ENCODE assay signal across 28 cellular contexts in the genomic region with DNA sequence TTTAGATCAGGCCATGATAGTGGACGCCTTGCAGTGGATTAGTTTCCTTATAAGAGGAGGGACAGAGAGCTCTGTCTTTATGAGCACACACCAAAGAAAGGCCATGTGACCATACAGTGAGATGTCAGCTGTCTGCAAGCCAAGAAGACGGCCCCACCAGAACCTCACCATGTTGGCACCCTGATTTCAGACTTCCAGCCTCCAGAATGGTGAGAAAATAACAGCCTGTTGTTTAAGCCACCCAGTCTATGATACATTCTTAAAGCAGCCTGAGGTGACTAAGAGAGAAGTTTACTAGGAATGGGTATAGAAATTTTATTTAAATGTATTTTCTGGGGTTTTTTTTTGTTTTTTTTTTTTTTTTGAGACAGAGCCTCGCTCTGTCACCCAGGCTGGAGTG. TPM values are rescaled to one million over a fixed set of nuclear protein-coding genes. Genes with fewer than 3 reads are reported as not detected.
"Had no signal": no experiment of that assay in that cellular context is flagged by ENCODE, and none has a peak within 500 bp of the region (broad histone marks: within the 10 kb centered on the region; RNA-seq: fewer than 3 reads in every experiment).

No MANE protein-coding gene starts in this region.

- H3K36me3 Mint-ChIP-seq: memory B cell; naive thymus-derived CD4-positive, alpha-beta T cell; natural killer cell treated with Interleukin-12 subunit alpha and Interleukin-12 subunit beta and Interleukin-15 and Interleukin-18, amount 100 ng/mL, for 72 hours; stimulated activated naive B cell treated with anti-CD40 and anti-IgM and Interleukin-4, amounts not matched to agents 10 μg/mL and 1 μg/mL and 100 μg/mL, for 72 hours had no signal

- H3K27ac Mint-ChIP-seq: memory B cell; naive thymus-derived CD4-positive, alpha-beta T cell; natural killer cell treated with Interleukin-12 subunit alpha and Interleukin-12 subunit beta and Interleukin-15 and Interleukin-18, amount 100 ng/mL, for 72 hours; progenitor cell of endocrine pancreas; stimulated activated naive B cell treated with anti-CD40 and anti-IgM and Interleukin-4, amounts not matched to agents 10 μg/mL and 1 μg/mL and 100 μg/mL, for 72 hours had no signal

- H3K9me3 Mint-ChIP-seq: memory B cell; naive thymus-derived CD4-positive, alpha-beta T cell; natural killer cell treated with Interleukin-12 subunit alpha and Interleukin-12 subunit beta and Interleukin-15 and Interleukin-18, amount 100 ng/mL, for 72 hours; stimulated activated naive B cell treated with anti-CD40 and anti-IgM and Interleukin-4, amounts not matched to agents 10 μg/mL and 1 μg/mL and 100 μg/mL, for 72 hours had no signal

- DNase-seq: islet precursor cell; left ventricle myocardium inferior; midbrain; mucosa of descending colon; naive thymus-derived CD4-positive, alpha-beta T cell; ovary; right lobe of liver; stimulated activated CD4-positive, alpha-beta T cell treated with anti-CD3 and anti-CD28 coated beads, Interleukin-12 subunit alpha, Interleukin-12 subunit beta, amount 100 ng/mL, for 4 hours; stimulated activated CD4-positive, alpha-beta T cell treated with anti-CD3 and anti-CD28 coated beads, Interleukin-15, amount 100 ng/mL, for 24 hours; stimulated activated CD4-positive, alpha-beta T cell treated with anti-CD3 and anti-CD28 coated beads, Interleukin-2, amount 100 ng/mL, for 24 hours; stimulated activated CD4-positive, alpha-beta T cell treated with anti-CD3 and anti-CD28 coated beads, Interleukin-4, amount 100 ng/mL, for 1 hour; stimulated activated naive B cell treated with anti-CD40 and anti-IgM and Interleukin-4, amounts not matched to agents 10 μg/mL and 1 μg/mL and 100 μg/mL, for 72 hours; stimulated activated naive CD8-positive, alpha-beta T cell treated with anti-CD3 and anti-CD28 coated beads, Interleukin-15, Interleukin-2, amounts not matched to agents 100 U/mL and 50 U/mL, for 24 hours; stomach; testis; thyroid gland; transverse colon; upper lobe of left lung had no signal

- H3K4me1 Mint-ChIP-seq: memory B cell; naive thymus-derived CD4-positive, alpha-beta T cell; stimulated activated naive B cell treated with anti-CD40 and anti-IgM and Interleukin-4, amounts not matched to agents 10 μg/mL and 1 μg/mL and 100 μg/mL, for 72 hours had no signal

- H3K4me1 ChIP-seq: left ventricle myocardium inferior, right atrium auricular region, right lobe of liver, stomach, testis, thyroid gland, transverse colon, upper lobe of left lung, vagina had no signal

- ATAC-seq: mucosa of descending colon; naive thymus-derived CD4-positive, alpha-beta T cell; natural killer cell treated with Interleukin-12 subunit alpha and Interleukin-12 subunit beta and Interleukin-15 and Interleukin-18, amount 100 ng/mL, for 72 hours; right lobe of liver; stimulated activated naive B cell treated with anti-CD40 and anti-IgM and Interleukin-4, amounts not matched to agents 10 μg/mL and 1 μg/mL and 100 μg/mL, for 72 hours; stimulated activated naive CD8-positive, alpha-beta T cell treated with anti-CD3 and anti-CD28 coated beads, Interleukin-15, Interleukin-2, amounts not matched to agents 100 U/mL and 50 U/mL, for 24 hours had no signal

- H3K27me3 ChIP-seq: ovary, right atrium auricular region, right lobe of liver, stomach, testis, thyroid gland, transverse colon, upper lobe of left lung, vagina had no signal

- H3K36me3 ChIP-seq: left ventricle myocardium inferior, ovary, right atrium auricular region, right lobe of liver, stomach, thyroid gland, transverse colon, upper lobe of left lung, vagina had no signal

- H3K4me3 ChIP-seq: left ventricle myocardium inferior, lung, mucosa of descending colon, ovary, right atrium auricular region, right lobe of liver, skin epidermis, stomach, testis, thyroid gland, transverse colon, upper lobe of left lung, vagina had no signal

- H3K4me3 Mint-ChIP-seq: memory B cell; naive thymus-derived CD4-positive, alpha-beta T cell; natural killer cell treated with Interleukin-12 subunit alpha and Interleukin-12 subunit beta and Interleukin-15 and Interleukin-18, amount 100 ng/mL, for 72 hours; stimulated activated naive B cell treated with anti-CD40 and anti-IgM and Interleukin-4, amounts not matched to agents 10 μg/mL and 1 μg/mL and 100 μg/mL, for 72 hours had no signal

- H3K27me3 Mint-ChIP-seq: naive thymus-derived CD4-positive, alpha-beta T cell; progenitor cell of endocrine pancreas; stimulated activated naive B cell treated with anti-CD40 and anti-IgM and Interleukin-4, amounts not matched to agents 10 μg/mL and 1 μg/mL and 100 μg/mL, for 72 hours had no signal

- H3K27ac ChIP-seq: left ventricle myocardium inferior, ovary, right atrium auricular region, right lobe of liver, skin epidermis, stomach, testis, thyroid gland, transverse colon, upper lobe of left lung, vagina had no signal

- H3K9me3 ChIP-seq: left ventricle myocardium inferior, mucosa of descending colon, ovary, right atrium auricular region, right lobe of liver, stomach, testis, thyroid gland, transverse colon, upper lobe of left lung, vagina had no signal

RNA-seq across cellular contexts. Expression of a gene that starts 29.5 kb away (rescaled TPM):
- total RNA-seq: myocyte; natural killer cell treated with Interleukin-12 subunit alpha and Interleukin-12 subunit beta and Interleukin-15 and Interleukin-18, amount 100 ng/mL, for 72 hours; pulmonary artery endothelial cell; right atrium auricular region; vagina had no signal
- polyA plus RNA-seq: naive thymus-derived CD4-positive, alpha-beta T cell; neural cell had no signal
